10 cellular contexts compared by ENCODE assay signal in the genomic region with DNA sequence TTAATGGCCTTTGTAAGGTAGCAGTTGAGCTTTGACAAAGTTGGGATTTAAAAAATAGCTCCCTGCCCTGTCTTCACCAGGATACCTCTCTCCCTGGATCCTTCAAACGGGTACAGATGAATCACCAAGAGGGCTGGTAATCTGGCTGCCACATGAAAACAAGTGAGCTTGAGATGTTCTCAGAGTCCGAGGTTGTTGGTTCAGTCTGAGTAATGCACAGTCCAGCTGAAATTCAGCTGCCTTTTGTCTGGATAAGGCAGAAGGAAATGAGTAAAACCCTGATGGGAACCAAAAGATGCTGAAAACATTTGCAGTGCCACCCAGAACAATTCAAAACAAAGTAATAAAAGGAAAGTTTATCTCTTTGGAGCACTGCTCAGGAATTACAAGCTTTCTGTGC.
DNase-seq lines count a peak whose midpoint lies in the region; ATAC-seq, FAIRE-seq and TF ChIP-seq lines count a peak whose summit lies in the region.
"Had no signal": no experiment of that assay in that cellular context is flagged by ENCODE, and none has a peak within 500 bp of the region (broad histone marks: within the 10 kb centered on the region; RNA-seq: fewer than 3 reads in every experiment).

No MANE protein-coding gene starts in this region.

- H3K4me1 ChIP-seq in ascending aorta (peaks cover 9 to 45% of the 10 kb centered on the region in 2 donors), stomach (peaks cover 0 to 19% (median 0%) of the 10 kb centered on the region in 4 donors), small intestine (ENCODE audit: control insufficient read depth in 2 of 2, insufficient read depth in 1 of 2, low read depth in 1 of 2, low read length in 1 of 2) (no peaks in the 10 kb centered on the region)

- H3K4me1 Mint-ChIP-seq in natural killer cell, result no peaks in the 10 kb centered on the region

- no peak for TF ChIP-seq POLR2A in stomach (IDR thresholded peaks at IDR 0.05)

- DNase-seq in H4 (ENCODE audit: low spot score) (peak; percentile 60), ascending aorta (ENCODE audit: low spot score in 2 of 2) (peak in 1 of 2 donors; percentile 87), hepatic stellate cell (ENCODE audit: low spot score) (peak; percentile 43), stomach (no peak), small intestine (no peak), natural killer cell (no peak)
- DNase-seq in activated CD4-positive, alpha-beta T cell treated with anti-CD3 and anti-CD28 coated beads for 1 hour, result no peak
- DNase-seq in activated CD4-positive, alpha-beta T cell treated with anti-CD3 and anti-CD28 coated beads for 48 hours, result no peak
- DNase-seq: activated naive CD4-positive, alpha-beta T cell treated with Interleukin-2 at 50 U/mL for 16 hours had no signal

- 16 to 31% (median 26%) methylated on average over 2 of the region's 2 CpGs for WGBS in stomach, 5 donors
- 30 to 44% (median 31%) methylated on average over 2 of the region's 2 CpGs for WGBS in small intestine, 3 donors

- intact Hi-C loops in ascending aorta (cut with DNase I), result loop anchor here (10.0 kb wide), 1 partner anchor 423 kb away; no protein-coding TSS in a partner anchor
- intact Hi-C loops in stomach (cut with DNase I; ENCODE audit: low total_unique reads), result no loop called here
- intact Hi-C loops in natural killer cell (cut with micrococcal nuclease), result no loop called here

- H3K9me3 Mint-ChIP-seq in natural killer cell, result no peaks in the 10 kb centered on the region

- no peaks in the 10 kb centered on the region for H3K27me3 Mint-ChIP-seq in natural killer cell (ENCODE audit: low read depth in 2 of 2)

- H3K4me3 Mint-ChIP-seq in natural killer cell, result no peak overlapping the region

- no peak for FAIRE-seq in small intestine (lab: Jason Lieb, UNC)

- H3K9me3 ChIP-seq in ascending aorta (no peaks in the 10 kb centered on the region), stomach (no peaks in the 10 kb centered on the region), small intestine (ENCODE audit: control insufficient read depth, low read depth) (no peaks in the 10 kb centered on the region)

- no peaks in the 10 kb centered on the region for H3K36me3 Mint-ChIP-seq in natural killer cell

- peak overlapping the region in 1 of 2 donors; percentile 44 for H3K4me3 ChIP-seq in ascending aorta
- H3K4me3 ChIP-seq in stomach, result no peak overlapping the region
- H3K4me3 ChIP-seq in small intestine (ENCODE audit: low read depth in 1 of 2, low read length in 2 of 2), result no peak overlapping the region
- H3K4me3 ChIP-seq: SK-N-MC had no signal

- no peak for ATAC-seq in natural killer cell

- peak overlapping the region; percentile 86 to 89 for H3K27ac ChIP-seq in ascending aorta
- H3K27ac ChIP-seq in stomach, result peak overlapping the region in 4 of 5 donors; percentile 16 to 60 (median 58)
- peak overlapping the region in 1 of 2 donors; percentile 38 for H3K27ac ChIP-seq in small intestine (ENCODE audit: low read depth in 1 of 2, low read length in 1 of 2)
- H3K27ac ChIP-seq: SK-N-MC had no signal

- H3K36me3 ChIP-seq in ascending aorta (no peaks in the 10 kb centered on the region), stomach (no peaks in the 10 kb centered on the region), small intestine (ENCODE audit: control insufficient read depth in 2 of 2, insufficient read depth in 2 of 2, low read length in 2 of 2) (no peaks in the 10 kb centered on the region)

- TF ChIP-seq CTCF in ascending aorta (IDR thresholded peaks at IDR 0.05), result no peak
- TF ChIP-seq CTCF in stomach (IDR thresholded peaks at IDR 0.05), result no peak
- no peak for TF ChIP-seq CTCF in natural killer cell (IDR thresholded peaks at IDR 0.05)

- TF ChIP-seq EP300 in stomach (IDR thresholded peaks at IDR 0.05), result no peak

- H3K27ac Mint-ChIP-seq in natural killer cell, result no peak overlapping the region

- no peaks in the 10 kb centered on the region for H3K27me3 ChIP-seq in ascending aorta
- H3K27me3 ChIP-seq in stomach, result no peaks in the 10 kb centered on the region
- no peaks in the 10 kb centered on the region for H3K27me3 ChIP-seq in small intestine (ENCODE audit: control insufficient read depth in 2 of 2, insufficient read depth in 2 of 2, low read length in 2 of 2)

Comparison
In these comparisons a context has a peak if more than half of its experiments do, and no peak if none do; other contexts are left out.
1. DNase-seq: peak in H4 (single experiment) and hepatic stellate cell (single experiment); none in stomach (single experiment), activated CD4-positive, alpha-beta T cell treated with anti-CD3 and anti-CD28 coated beads for 1 hour (single experiment), activated CD4-positive, alpha-beta T cell treated with anti-CD3 and anti-CD28 coated beads for 48 hours (single experiment), small intestine (single experiment) and natural killer cell (single experiment).